In the genomic region with DNA sequence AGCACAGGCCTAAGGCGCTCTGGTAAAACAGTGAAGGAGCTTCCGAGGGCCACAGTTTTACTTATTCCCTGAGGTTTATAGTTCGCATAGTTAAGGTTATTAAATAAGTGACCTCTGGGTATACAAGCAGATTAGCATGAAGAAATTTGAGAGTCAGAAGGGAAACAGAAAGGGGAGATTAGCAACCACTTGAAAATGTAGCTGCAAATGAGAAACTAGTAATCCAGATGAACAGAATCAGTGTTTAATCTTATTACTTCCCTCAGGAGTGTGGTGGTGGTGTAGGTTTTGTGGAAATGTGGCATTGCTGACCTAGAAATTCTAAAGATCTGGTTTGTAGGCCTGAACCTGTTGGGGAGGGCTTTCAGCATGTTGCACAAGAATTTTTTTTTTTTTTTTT, we compare ENCODE assay signal across 19 cellular contexts.
DNase-seq lines count a peak whose midpoint lies in the region; ATAC-seq, FAIRE-seq and TF ChIP-seq lines count a peak whose summit lies in the region.
"Had no signal": no experiment of that assay in that cellular context is flagged by ENCODE, and none has a peak within 500 bp of the region (broad histone marks: within the 10 kb centered on the region; RNA-seq: fewer than 3 reads in every experiment).

No MANE protein-coding gene starts in this region.

- H3K27ac ChIP-seq in trophoblast cell (ENCODE audit: low read depth, low read length): peak overlapping the region; percentile 21
- H3K27ac ChIP-seq: SK-N-MC had no signal

- no peak overlapping the region for H4K8ac ChIP-seq in trophoblast cell (ENCODE audit: low read depth, low read length)

- no peak overlapping the region for H2BK5ac ChIP-seq in trophoblast cell (ENCODE audit: low read depth, low read length, poor library complexity)

- no peak overlapping the region for H2BK120ac ChIP-seq in trophoblast cell (ENCODE audit: insufficient read depth, low read length, poor library complexity)

- H3K18ac ChIP-seq in trophoblast cell (ENCODE audit: low read length): no peak overlapping the region

- H2BK12ac ChIP-seq in trophoblast cell (ENCODE audit: low read length): no peak overlapping the region

- H3K9me3 ChIP-seq in trophoblast cell (ENCODE audit: insufficient read depth, low read depth, low read length): no peaks in the 10 kb centered on the region
- H3K9me3 ChIP-seq: BE2C had no signal

- no peaks in the 10 kb centered on the region for H3K79me2 ChIP-seq in trophoblast cell (ENCODE audit: control insufficient read depth, insufficient read depth, low read length, poor library complexity)

- TF ChIP-seq CTCF in D721Med (IDR thresholded peaks at IDR 0.05; ENCODE audit: insufficient read depth, missing control alignments): no peak

- no peak overlapping the region for H3K23ac ChIP-seq in trophoblast cell (ENCODE audit: low read length)

- H3K36me3 ChIP-seq in trophoblast cell (ENCODE audit: control insufficient read depth in 1 of 2, insufficient read depth in 2 of 2, low read length in 2 of 2): peaks cover 9% of the 10 kb centered on the region in 2 experiments

- H4K12ac ChIP-seq in trophoblast cell (ENCODE audit: low read depth, low read length): no peak overlapping the region

- ATAC-seq in activated CD4-positive, CD25-positive, alpha-beta regulatory T cell treated with anti-CD3 and anti-CD28 coated beads, Interleukin-2, amount 50 U/mL, for 24 hours: no peak
- ATAC-seq: K562 had no signal

- no peak for TF ChIP-seq POLR2A in erythroblast (IDR thresholded peaks at IDR 0.05; ENCODE audit: low read length)

- peak; percentile 51 for DNase-seq in NCI-H526 treated with DMSO at 0.1 percent for 48 hours (lab: John Stamatoyannopoulos, UW)
- no peak for DNase-seq in NCI-H526 (lab: John Stamatoyannopoulos, UW)
- peak; percentile 65 for DNase-seq in D721Med (ENCODE audit: insufficient read length, low spot score)
- peak; percentile 90 for DNase-seq in NCI-H82 treated with DMSO at 0.1 percent for 48 hours (lab: John Stamatoyannopoulos, UW; ENCODE audit: unreplicated experiment)
- DNase-seq in trophoblast cell: no peak
- DNase-seq in erythroblast (lab: John Stamatoyannopoulos, UW): no peak
- DNase-seq in T-helper 2 cell: no peak
- DNase-seq: BE2C; Calu3; CD4-positive, alpha-beta T cell; MV-4-11; NCI-H1694 treated with DMSO at 0.1 percent for 48 hours; NCI-H226; OCI-M1; SHP77 had no signal

- no peak overlapping the region for H3K14ac ChIP-seq in trophoblast cell (ENCODE audit: low read length)

- no CpG with 5 or more reads among the region's 3 CpGs for WGBS in trophoblast cell (ENCODE audit: extremely low coverage, insufficient coverage, insufficient read length)

- no peak overlapping the region for H4K91ac ChIP-seq in trophoblast cell (ENCODE audit: low read depth, low read length)

- H3K4me1 ChIP-seq in trophoblast cell (ENCODE audit: control insufficient read depth in 1 of 2, insufficient read depth in 2 of 2, low read length in 2 of 2): peaks cover 22 to 26% of the 10 kb centered on the region in 2 experiments

- no peak overlapping the region for H2AFZ ChIP-seq in trophoblast cell (ENCODE audit: insufficient read depth, low read length, poor library complexity)

- H3K4ac ChIP-seq in trophoblast cell (ENCODE audit: low read depth, low read length): no peak overlapping the region

- no peaks in the 10 kb centered on the region for H3K27me3 ChIP-seq in trophoblast cell (ENCODE audit: insufficient read depth, low read length)
- H3K27me3 ChIP-seq: BE2C had no signal

- no peak overlapping the region for H3K9ac ChIP-seq in trophoblast cell (ENCODE audit: low read length)

- H2AK5ac ChIP-seq in trophoblast cell (ENCODE audit: low read length): no peak overlapping the region

- peaks cover 12% of the 10 kb centered on the region for H3K79me1 ChIP-seq in trophoblast cell (ENCODE audit: low read length)

- peak; percentile 93 for FAIRE-seq in D721Med (lab: Jason Lieb, UNC)
- FAIRE-seq: GM12892, K562 had no signal

- no peak overlapping the region for H3K4me3 ChIP-seq in trophoblast cell (ENCODE audit: low read depth, low read length)
- H3K4me3 ChIP-seq: K562, SK-N-MC had no signal

- H3K4me2 ChIP-seq in trophoblast cell (ENCODE audit: low read length): no peak overlapping the region

Comparison
In these comparisons a context has a peak if more than half of its experiments do, and no peak if none do; other contexts are left out.
1. DNase-seq: peak in NCI-H526 treated with DMSO at 0.1 percent for 48 hours (single experiment), D721Med (single experiment) and NCI-H82 treated with DMSO at 0.1 percent for 48 hours (single experiment); none in NCI-H526 (0 of 2), trophoblast cell (0 of 2), erythroblast (0 of 2) and T-helper 2 cell (0 of 5).